ENCODE assay signal across 9 cellular contexts in the genomic region with DNA sequence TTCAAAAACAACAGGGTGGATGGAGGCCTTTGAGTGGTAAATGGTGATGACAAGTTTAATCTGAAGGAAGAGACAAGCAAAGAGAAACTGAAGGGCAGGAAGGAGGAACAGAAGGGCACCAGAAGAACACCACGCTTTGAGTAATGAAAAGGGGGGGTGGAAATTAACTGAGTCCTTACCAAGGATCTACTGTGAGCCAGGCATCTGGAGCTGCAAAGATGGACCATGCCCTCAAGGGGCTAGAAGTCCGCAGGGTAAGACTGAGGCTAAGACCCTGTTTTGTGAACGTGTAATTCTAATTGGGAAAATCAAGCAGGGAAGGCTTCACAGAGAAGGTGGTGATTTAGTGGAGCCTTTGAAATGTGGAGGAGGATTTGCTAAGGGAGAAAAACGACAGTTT. TPM values are rescaled to one million over a fixed set of nuclear protein-coding genes. Genes with fewer than 3 reads are reported as not detected.
DNase-seq lines count a peak whose midpoint lies in the region; ATAC-seq and TF ChIP-seq lines count a peak whose summit lies in the region.
"Had no signal": no experiment of that assay in that cellular context is flagged by ENCODE, and none has a peak within 500 bp of the region (broad histone marks: within the 10 kb centered on the region; RNA-seq: fewer than 3 reads in every experiment).

No MANE protein-coding gene starts in this region.

- no peaks in the 10 kb centered on the region for H3K9me3 Mint-ChIP-seq in activated naive CD4-positive, alpha-beta T cell treated with anti-CD3 and anti-CD28 coated beads for 36 hours
- H3K9me3 Mint-ChIP-seq in activated CD8-positive, alpha-beta T cell treated with anti-CD3 and anti-CD28 coated beads for 36 hours, result no peaks in the 10 kb centered on the region
- no peaks in the 10 kb centered on the region for H3K9me3 Mint-ChIP-seq in stimulated activated naive CD8-positive, alpha-beta T cell treated with anti-CD3 and anti-CD28 coated beads, Interleukin-15, amount 100 ng/mL, for 72 hours

- H3K4me1 Mint-ChIP-seq in activated naive CD4-positive, alpha-beta T cell treated with anti-CD3 and anti-CD28 coated beads for 36 hours (ENCODE audit: low read depth), result peaks cover 21% of the 10 kb centered on the region
- peaks cover 16% of the 10 kb centered on the region for H3K4me1 Mint-ChIP-seq in activated CD8-positive, alpha-beta T cell treated with anti-CD3 and anti-CD28 coated beads for 36 hours (ENCODE audit: low read depth)
- H3K4me1 Mint-ChIP-seq in stimulated activated naive CD8-positive, alpha-beta T cell treated with anti-CD3 and anti-CD28 coated beads, Interleukin-15, amount 100 ng/mL, for 72 hours, result peaks cover 23% of the 10 kb centered on the region

- CTCF ChIA-PET in activated naive CD4-positive, alpha-beta T cell treated with anti-CD3 and anti-CD28 coated beads for 36 hours (lab: Charles Lee), result interaction anchor here (0.8 to 2.2 kb wide), 2 partner anchors 107 to 138 kb away, joined by 7 to 8 read pairs; partner anchors contain the start of gene RAB5IF
- CTCF ChIA-PET in activated CD8-positive, alpha-beta T cell treated with anti-CD3 and anti-CD28 coated beads for 36 hours (lab: Charles Lee), result interaction anchor here (0.9 to 2.9 kb wide), 11 partner anchors 8 to 258 kb away, joined by 3 to 18 read pairs (median 4); partner anchors contain the start of genes DSN1, RAB5IF and SLA2

- H3K27ac ChIP-seq in vagina, result no peak overlapping the region
- H3K27ac ChIP-seq: foreskin keratinocyte had no signal

- POLR2A ChIA-PET in activated CD8-positive, alpha-beta T cell treated with anti-CD3 and anti-CD28 coated beads for 36 hours (lab: Charles Lee), result interaction anchor here (0.9 to 2.4 kb wide), 5 partner anchors 8 to 139 kb away, joined by 3 to 7 read pairs (median 4); partner anchors contain the start of gene RAB5IF

- H3K27ac Mint-ChIP-seq in activated naive CD4-positive, alpha-beta T cell treated with anti-CD3 and anti-CD28 coated beads for 36 hours, result no peak overlapping the region
- H3K27ac Mint-ChIP-seq in activated CD8-positive, alpha-beta T cell treated with anti-CD3 and anti-CD28 coated beads for 36 hours, result no peak overlapping the region
- no peak overlapping the region for H3K27ac Mint-ChIP-seq in stimulated activated naive CD8-positive, alpha-beta T cell treated with anti-CD3 and anti-CD28 coated beads, Interleukin-15, amount 100 ng/mL, for 72 hours

- no peaks in the 10 kb centered on the region for H3K36me3 Mint-ChIP-seq in activated naive CD4-positive, alpha-beta T cell treated with anti-CD3 and anti-CD28 coated beads for 36 hours (ENCODE audit: low read depth)
- H3K36me3 Mint-ChIP-seq in activated CD8-positive, alpha-beta T cell treated with anti-CD3 and anti-CD28 coated beads for 36 hours (ENCODE audit: low read depth), result no peaks in the 10 kb centered on the region

- no peak overlapping the region for H3K4me3 ChIP-seq in vagina

- TF ChIP-seq POLR2A in vagina (IDR thresholded peaks at IDR 0.05), result no peak

- ATAC-seq in activated CD8-positive, alpha-beta T cell treated with anti-CD3 and anti-CD28 coated beads for 36 hours, result no peak
- ATAC-seq in left ventricle myocardium superior (peak; percentile 4), GM19395 (IDR thresholded peaks at IDR 0.05; ENCODE audit: unreplicated experiment) (no peak)
- no peak for ATAC-seq in stimulated activated naive CD8-positive, alpha-beta T cell treated with anti-CD3 and anti-CD28 coated beads, Interleukin-15, amount 100 ng/mL, for 72 hours

- intact Hi-C loops in activated naive CD4-positive, alpha-beta T cell treated with anti-CD3 and anti-CD28 coated beads for 36 hours (cut with micrococcal nuclease), result no loop called here
- intact Hi-C loops in activated CD8-positive, alpha-beta T cell treated with anti-CD3 and anti-CD28 coated beads for 36 hours (cut with micrococcal nuclease), result no loop called here
- intact Hi-C loops in left ventricle myocardium superior (cut with micrococcal nuclease), result no loop called here
- intact Hi-C loops in vagina (cut with DNase I), result no loop called here

- no peaks in the 10 kb centered on the region for H3K36me3 ChIP-seq in vagina

- no peaks in the 10 kb centered on the region for H3K27me3 Mint-ChIP-seq in activated naive CD4-positive, alpha-beta T cell treated with anti-CD3 and anti-CD28 coated beads for 36 hours (ENCODE audit: low read depth)
- H3K27me3 Mint-ChIP-seq in activated CD8-positive, alpha-beta T cell treated with anti-CD3 and anti-CD28 coated beads for 36 hours, result no peaks in the 10 kb centered on the region
- H3K27me3 Mint-ChIP-seq in stimulated activated naive CD8-positive, alpha-beta T cell treated with anti-CD3 and anti-CD28 coated beads, Interleukin-15, amount 100 ng/mL, for 72 hours, result no peaks in the 10 kb centered on the region

- peak overlapping the region; percentile 42 for H3K4me3 Mint-ChIP-seq in activated naive CD4-positive, alpha-beta T cell treated with anti-CD3 and anti-CD28 coated beads for 36 hours
- peak overlapping the region; percentile 45 for H3K4me3 Mint-ChIP-seq in activated CD8-positive, alpha-beta T cell treated with anti-CD3 and anti-CD28 coated beads for 36 hours
- H3K4me3 Mint-ChIP-seq in stimulated activated naive CD8-positive, alpha-beta T cell treated with anti-CD3 and anti-CD28 coated beads, Interleukin-15, amount 100 ng/mL, for 72 hours, result peak overlapping the region; percentile 15 to 55

- TF ChIP-seq CTCF in activated CD8-positive, alpha-beta T cell treated with anti-CD3 and anti-CD28 coated beads for 36 hours (IDR thresholded peaks at IDR 0.05), result no peak
- no peak for TF ChIP-seq CTCF in vagina (IDR thresholded peaks at IDR 0.05)

- H3K9me3 ChIP-seq in vagina, result no peaks in the 10 kb centered on the region

- H3K4me1 ChIP-seq in vagina, result peaks cover 16% of the 10 kb centered on the region

- H3K27me3 ChIP-seq in vagina, result no peaks in the 10 kb centered on the region
- H3K27me3 ChIP-seq: foreskin keratinocyte had no signal

- DNase-seq in activated naive CD4-positive, alpha-beta T cell treated with anti-CD3 and anti-CD28 coated beads for 36 hours, result no peak
- no peak for DNase-seq in activated naive CD4-positive, alpha-beta T cell treated with anti-CD3 and anti-CD28 coated beads, Interleukin-2, amount 50 U/mL, for 16 hours
- no peak for DNase-seq in activated CD8-positive, alpha-beta T cell treated with anti-CD3 and anti-CD28 coated beads for 36 hours
- no peak for DNase-seq in left ventricle myocardium superior
- no peak for DNase-seq in stimulated activated naive CD8-positive, alpha-beta T cell treated with anti-CD3 and anti-CD28 coated beads, Interleukin-15, amount 100 ng/mL, for 72 hours
- no peak for DNase-seq in vagina (ENCODE audit: extremely low spot score in 2 of 2)
- DNase-seq in cerebellum (ENCODE audit: low spot score), result no peak

RNA-seq across cellular contexts. Expression of gene NDRG3, which starts 1.6 kb away (rescaled TPM):
- 10 to 100 TPM; 26.1 to 28.2 TPM for total RNA-seq in activated naive CD4-positive, alpha-beta T cell treated with anti-CD3 and anti-CD28 coated beads for 36 hours
- total RNA-seq in activated CD8-positive, alpha-beta T cell treated with anti-CD3 and anti-CD28 coated beads for 36 hours, result 10 to 100 TPM; 19.2 to 19.3 TPM
- total RNA-seq in left ventricle myocardium superior (35.7 TPM), vagina (21.1 TPM), cerebellum (44.5 TPM)

RNA-seq across cellular contexts. Expression of gene DSN1, which starts 29.3 kb away (rescaled TPM):
- total RNA-seq in activated naive CD4-positive, alpha-beta T cell treated with anti-CD3 and anti-CD28 coated beads for 36 hours, result 10 to 100 TPM; 23.0 to 24.7 TPM
- total RNA-seq in activated CD8-positive, alpha-beta T cell treated with anti-CD3 and anti-CD28 coated beads for 36 hours, result 10 to 100 TPM; 21.6 to 23.9 TPM
- total RNA-seq in left ventricle myocardium superior (4.5 TPM), vagina (4.7 TPM), cerebellum (10.2 TPM)
